ENCODE assay signal across 19 cellular contexts in the genomic region with DNA sequence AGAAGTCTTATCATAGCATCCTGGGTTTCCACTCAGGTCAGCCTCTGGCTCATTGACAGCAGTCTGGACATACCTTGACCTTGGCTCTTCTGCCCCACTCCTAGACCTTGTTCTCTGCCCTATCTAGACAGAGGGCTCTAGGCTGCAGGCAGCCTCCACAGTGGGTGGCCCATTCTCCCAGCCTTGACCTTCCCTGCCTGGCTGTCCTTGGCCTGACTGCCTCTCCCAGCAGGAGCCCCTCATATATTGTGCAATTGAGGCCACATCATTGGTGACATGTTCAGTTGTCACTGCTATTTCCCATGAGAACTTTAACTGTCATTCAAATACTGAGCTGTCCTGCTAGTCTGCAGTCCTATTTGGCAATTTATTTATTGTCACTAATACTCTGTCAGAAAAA.
DNase-seq lines count a peak whose midpoint lies in the region; ATAC-seq and TF ChIP-seq lines count a peak whose summit lies in the region.
"Had no signal": no experiment of that assay in that cellular context is flagged by ENCODE, and none has a peak within 500 bp of the region (broad histone marks: within the 10 kb centered on the region; RNA-seq: fewer than 3 reads in every experiment).

No MANE protein-coding gene starts in this region.

- H3K36me3 Mint-ChIP-seq in stimulated activated effector memory CD8-positive, alpha-beta T cell treated with anti-CD3 and anti-CD28 coated beads, Interleukin-12 subunit alpha, Interleukin-12 subunit beta, amount 100 ng/mL, for 72 hours = no peaks in the 10 kb centered on the region
- H3K36me3 Mint-ChIP-seq: CD8-positive, alpha-beta T cell had no signal

- H3K4me3 Mint-ChIP-seq in stimulated activated effector memory CD8-positive, alpha-beta T cell treated with anti-CD3 and anti-CD28 coated beads, Interleukin-12 subunit alpha, Interleukin-12 subunit beta, amount 100 ng/mL, for 72 hours = no peak overlapping the region
- H3K4me3 Mint-ChIP-seq: CD8-positive, alpha-beta T cell had no signal

- TF ChIP-seq CTCF in SK-N-SH (IDR thresholded peaks at IDR 0.05) (no peak), PC-9 (conservative IDR thresholded peaks at IDR 0.05) (no peak), coronary artery (IDR thresholded peaks at IDR 0.05) (no peak)

- H3K4me1 Mint-ChIP-seq in stimulated activated effector memory CD8-positive, alpha-beta T cell treated with anti-CD3 and anti-CD28 coated beads, Interleukin-12 subunit alpha, Interleukin-12 subunit beta, amount 100 ng/mL, for 72 hours = no peaks in the 10 kb centered on the region

- H3K4me1 ChIP-seq in SK-N-SH (ENCODE audit: control insufficient read depth in 1 of 2, insufficient read depth in 2 of 2, low read depth in 1 of 2, low read length in 1 of 2) = peaks cover 10 to 11% of the 10 kb centered on the region in 2 experiments; a peak in 3 of 4 replicates
- peaks cover 6% of the 10 kb centered on the region; the same call in 1 of the 2 replicates for H3K4me1 ChIP-seq in PC-9 (replicated peaks; ENCODE audit: insufficient read depth)
- H3K4me1 ChIP-seq: SJCRH30 had no signal

- no peak for TF ChIP-seq EP300 in SK-N-SH (IDR thresholded peaks at IDR 0.05; ENCODE audit: borderline replicate concordance in 1 of 2, low read depth in 1 of 2, low read length in 1 of 2)

- H3K4me2 ChIP-seq in SK-N-SH (no peak overlapping the region), PC-9 (no peak overlapping the region)
- H3K4me2 ChIP-seq: BLaER1 had no signal

- no peak overlapping the region for H3K9ac ChIP-seq in SK-N-SH
- H3K9ac ChIP-seq: BLaER1 had no signal

- CTCF ChIA-PET in SK-N-SH (lab: Yijun Ruan, JAX) (interaction anchor here (0.6 kb wide), 1 partner anchor 18 kb away, joined by 3 read pairs; no protein-coding TSS in a partner anchor), PC-9 (lab: Charles Lee) (interaction anchor here (0.5 kb wide), 1 partner anchor 383 kb away, joined by 3 read pairs; no protein-coding TSS in a partner anchor)

- H3K79me2 ChIP-seq in SK-N-SH (ENCODE audit: insufficient read depth) (peaks cover 6% of the 10 kb centered on the region; the same call in 1 of the 2 replicates), PC-9 (ENCODE audit: low read depth) (no peaks in the 10 kb centered on the region)

- H3K27ac ChIP-seq in SK-N-SH (ENCODE audit: low read depth in 2 of 2, low read length in 1 of 2) = no peak overlapping the region; a peak in 1 of 4 replicates
- 0 out of 2 replicates have a peak overlapping the region, but pooled peaks have one; percentile 25 for H3K27ac ChIP-seq in PC-9
- H3K27ac ChIP-seq in coronary artery = no peak overlapping the region
- H3K27ac ChIP-seq: BLaER1, RWPE1, SJCRH30 had no signal

- no peak for TF ChIP-seq RAD21 in SK-N-SH (IDR thresholded peaks at IDR 0.05; ENCODE audit: low read length)

- no peaks in the 10 kb centered on the region for H3K27me3 ChIP-seq in SK-N-SH (ENCODE audit: insufficient read depth)
- no peaks in the 10 kb centered on the region for H3K27me3 ChIP-seq in PC-9 (ENCODE audit: insufficient read depth, low read depth)
- H3K27me3 ChIP-seq: BLaER1, SJCRH30 had no signal

- DNase-seq in SK-N-SH (no peak), PC-9 (no peak), coronary artery (ENCODE audit: low spot score) (peak; percentile 53), COLO829 (ENCODE audit: low spot score) (no peak)
- DNase-seq in stimulated activated effector memory CD8-positive, alpha-beta T cell treated with anti-CD3 and anti-CD28 coated beads, Interleukin-12 subunit alpha, Interleukin-12 subunit beta, amount 100 ng/mL, for 72 hours (ENCODE audit: low spot score in 2 of 2) = no peak
- DNase-seq: 8988T; CD8-positive, alpha-beta T cell; DND-41; H7; Karpas-422; NCI-H1417; NCI-H1930; OCI-M1; SJCRH30 had no signal

- H3K4me3 ChIP-seq in SK-N-SH (ENCODE audit: low read depth in 2 of 2, low read length in 1 of 2) (no peak overlapping the region), PC-9 (no peak overlapping the region), coronary artery (no peak overlapping the region)
- H3K4me3 ChIP-seq: BLaER1, SJCRH30 had no signal

- H3K27ac Mint-ChIP-seq in stimulated activated effector memory CD8-positive, alpha-beta T cell treated with anti-CD3 and anti-CD28 coated beads, Interleukin-12 subunit alpha, Interleukin-12 subunit beta, amount 100 ng/mL, for 72 hours = no peak overlapping the region
- H3K27ac Mint-ChIP-seq: CD8-positive, alpha-beta T cell had no signal

- POLR2A ChIA-PET in SK-N-SH (lab: Yijun Ruan, JAX) = no interaction called here
- POLR2A ChIA-PET in PC-9 (lab: Charles Lee; ENCODE audit: unreplicated experiment) = no interaction called here

- intact Hi-C loops in PC-9 (cut with micrococcal nuclease; ENCODE audit: unreplicated experiment) = no loop called here

- H4K20me1 ChIP-seq in SK-N-SH (ENCODE audit: insufficient read depth) (no peaks in the 10 kb centered on the region), PC-9 (ENCODE audit: insufficient read depth) (no peaks in the 10 kb centered on the region)
- H4K20me1 ChIP-seq: BLaER1 had no signal

- H2AFZ ChIP-seq in SK-N-SH (ENCODE audit: low read depth) = no peak overlapping the region
- H2AFZ ChIP-seq in PC-9 = no peak overlapping the region

- no peaks in the 10 kb centered on the region for H3K9me3 Mint-ChIP-seq in stimulated activated effector memory CD8-positive, alpha-beta T cell treated with anti-CD3 and anti-CD28 coated beads, Interleukin-12 subunit alpha, Interleukin-12 subunit beta, amount 100 ng/mL, for 72 hours
- H3K9me3 Mint-ChIP-seq: CD8-positive, alpha-beta T cell had no signal

- H3K36me3 ChIP-seq in SK-N-SH (replicated peaks in 1 of 2; ENCODE audit: control insufficient read depth in 1 of 2, insufficient read depth in 2 of 2, low read length in 1 of 2) (no peaks in the 10 kb centered on the region), PC-9 (ENCODE audit: low read depth) (no peaks in the 10 kb centered on the region)
- H3K36me3 ChIP-seq: BLaER1, SJCRH30 had no signal

- H3K9me2 ChIP-seq in SK-N-SH (no peaks in the 10 kb centered on the region), PC-9 (ENCODE audit: insufficient read depth) (no peaks in the 10 kb centered on the region)

- no TSS peak for BruUV-seq in PC-9 (replicated peaks; lab: Mats Ljungman, UMichigan)

- ATAC-seq in SK-N-SH treated with all-trans-retinoic acid at 6 μM for 48 hours = peak; percentile 53
- ATAC-seq in stimulated activated effector memory CD8-positive, alpha-beta T cell treated with anti-CD3 and anti-CD28 coated beads, Interleukin-12 subunit alpha, Interleukin-12 subunit beta, amount 100 ng/mL, for 72 hours = peak; percentile 3
- no peak for ATAC-seq in HG03139 (IDR thresholded peaks at IDR 0.05; ENCODE audit: unreplicated experiment)
- ATAC-seq in HG03025 (IDR thresholded peaks at IDR 0.05; ENCODE audit: low FRiP score, unreplicated experiment) = no peak
- ATAC-seq: CD8-positive, alpha-beta T cell had no signal

- H3K9me3 ChIP-seq in SK-N-SH (no peaks in the 10 kb centered on the region), PC-9 (ENCODE audit: insufficient read depth, low read depth) (no peaks in the 10 kb centered on the region)
- H3K9me3 ChIP-seq: BLaER1, SJCRH30 had no signal

- H3F3A ChIP-seq in SK-N-SH (replicated peaks; ENCODE audit: insufficient read depth) = peaks cover 17% of the 10 kb centered on the region
- H3F3A ChIP-seq in PC-9 (ENCODE audit: insufficient read depth, low read depth) = peaks cover 19% of the 10 kb centered on the region; the same call in 1 of the 2 replicates

TF ChIP-seq in SK-N-SH treated with all-trans-retinoic acid at 6 μM for 48 hours, 23 proteins besides CTCF, POLR2A, EP300 and RAD21 (continues in another document):
- TF ChIP-seq ISL1 (CRISPR knock-in tag; IDR thresholded peaks at IDR 0.05) = no peak
- no peak for TF ChIP-seq POU6F1 (CRISPR knock-in tag; IDR thresholded peaks at IDR 0.05; ENCODE audit: borderline replicate concordance, low read depth)

TF ChIP-seq in SK-N-SH, 30 proteins besides CTCF, POLR2A, EP300 and RAD21:
- TF ChIP-seq NFIC (IDR thresholded peaks at IDR 0.05; ENCODE audit: borderline replicate concordance) (no peak), FOXM1 (IDR thresholded peaks at IDR 0.05; ENCODE audit: low read depth) (no peak), JUND (IDR thresholded peaks at IDR 0.05) (no peak), MAX (IDR thresholded peaks at IDR 0.05; ENCODE audit: low read depth) (no peak), CHD2 (IDR thresholded peaks at IDR 0.05; ENCODE audit: low read length, partially characterized antibody) (no peak), EZH2phosphoT487 (IDR thresholded peaks at IDR 0.05; ENCODE audit: borderline replicate concordance, low read depth) (no peak), SMC3 (IDR thresholded peaks at IDR 0.05; ENCODE audit: low read depth, low read length) (no peak), RCOR1 (IDR thresholded peaks at IDR 0.05; ENCODE audit: low read length) (no peak), MEF2A (IDR thresholded peaks at IDR 0.05; ENCODE audit: borderline replicate concordance, low read depth) (no peak), TCF12 (IDR thresholded peaks at IDR 0.05) (no peak)
- TF ChIP-seq, protein P1, sequence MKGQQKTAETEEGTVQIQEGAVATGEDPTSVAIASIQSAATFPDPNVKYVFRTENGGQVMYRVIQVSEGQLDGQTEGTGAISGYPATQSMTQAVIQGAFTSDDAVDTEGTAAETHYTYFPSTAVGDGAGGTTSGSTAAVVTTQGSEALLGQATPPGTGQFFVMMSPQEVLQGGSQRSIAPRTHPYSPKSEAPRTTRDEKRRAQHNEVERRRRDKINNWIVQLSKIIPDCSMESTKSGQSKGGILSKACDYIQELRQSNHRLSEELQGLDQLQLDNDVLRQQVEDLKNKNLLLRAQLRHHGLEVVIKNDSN (IDR thresholded peaks at IDR 0.05; ENCODE audit: borderline replicate concordance, low read depth) = no peak
- TF ChIP-seq, protein P2, sequence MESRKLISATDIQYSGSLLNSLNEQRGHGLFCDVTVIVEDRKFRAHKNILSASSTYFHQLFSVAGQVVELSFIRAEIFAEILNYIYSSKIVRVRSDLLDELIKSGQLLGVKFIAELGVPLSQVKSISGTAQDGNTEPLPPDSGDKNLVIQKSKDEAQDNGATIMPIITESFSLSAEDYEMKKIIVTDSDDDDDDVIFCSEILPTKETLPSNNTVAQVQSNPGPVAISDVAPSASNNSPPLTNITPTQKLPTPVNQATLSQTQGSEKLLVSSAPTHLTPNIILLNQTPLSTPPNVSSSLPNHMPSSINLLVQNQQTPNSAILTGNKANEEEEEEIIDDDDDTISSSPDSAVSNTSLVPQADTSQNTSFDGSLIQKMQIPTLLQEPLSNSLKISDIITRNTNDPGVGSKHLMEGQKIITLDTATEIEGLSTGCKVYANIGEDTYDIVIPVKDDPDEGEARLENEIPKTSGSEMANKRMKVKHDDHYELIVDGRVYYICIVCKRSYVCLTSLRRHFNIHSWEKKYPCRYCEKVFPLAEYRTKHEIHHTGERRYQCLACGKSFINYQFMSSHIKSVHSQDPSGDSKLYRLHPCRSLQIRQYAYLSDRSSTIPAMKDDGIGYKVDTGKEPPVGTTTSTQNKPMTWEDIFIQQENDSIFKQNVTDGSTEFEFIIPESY (IDR thresholded peaks at IDR 0.05; ENCODE audit: borderline replicate concordance, low read depth) = no peak

Comparison
In these comparisons a context has a peak if more than half of its experiments do, and no peak if none do; other contexts are left out.
1. ATAC-seq: peak in SK-N-SH treated with all-trans-retinoic acid at 6 μM for 48 hours (single experiment) and stimulated activated effector memory CD8-positive, alpha-beta T cell treated with anti-CD3 and anti-CD28 coated beads, Interleukin-12 subunit alpha, Interleukin-12 subunit beta, amount 100 ng/mL, for 72 hours (single experiment); none in HG03139 (single experiment) and HG03025 (single experiment).